In genomic region chr16:67530013-67530939, GRCh38 we compare ENCODE assay signal across 8 cellular contexts. TPM values are rescaled to one million over a fixed set of nuclear protein-coding genes. Genes with fewer than 3 reads are reported as not detected.
DNase-seq lines count a peak whose midpoint lies in the region; ATAC-seq and TF ChIP-seq lines count a peak whose summit lies in the region.

No MANE protein-coding gene starts in this region.

- peak overlapping the region; percentile 94 for H3K4me3 ChIP-seq in ACC112 (ENCODE audit: low read depth, low read length)
- peak overlapping the region; percentile 77 to 97 for H3K4me3 ChIP-seq in ascending aorta
- peak overlapping the region; percentile 74 for H3K4me3 ChIP-seq in right cardiac atrium (ENCODE audit: low read length)

- H3K27me3 ChIP-seq in ACC112 (ENCODE audit: insufficient read depth, low read length) (no peaks in the 10 kb centered on the region), ascending aorta (no peaks in the 10 kb centered on the region), right cardiac atrium (ENCODE audit: control insufficient read depth, insufficient read depth) (no peaks in the 10 kb centered on the region)

- H3K9me3 ChIP-seq in KOPT-K1 (ENCODE audit: insufficient read depth, low read length, poor library complexity, severe bottlenecking) (no peaks in the 10 kb centered on the region), ascending aorta (no peaks in the 10 kb centered on the region), right cardiac atrium (ENCODE audit: control insufficient read depth, low read length) (no peaks in the 10 kb centered on the region)

- H3K27ac ChIP-seq in ACC112 (ENCODE audit: low read depth, low read length) (peak overlapping the region; percentile 50), KOPT-K1 (ENCODE audit: low read depth, low read length, poor library complexity, severe bottlenecking) (peak overlapping the region; percentile 5), ascending aorta (peak overlapping the region; percentile 93 to 99), right cardiac atrium (ENCODE audit: low read length) (peak overlapping the region; percentile 87)

- WGBS in right cardiac atrium, result 4% methylated on average over 48 of the region's 48 CpGs

- H3K79me2 ChIP-seq in ACC112 (ENCODE audit: control insufficient read depth, insufficient read depth, low read length, unreplicated experiment), result peaks cover 47% of the 10 kb centered on the region

- TF ChIP-seq CTCF in ascending aorta (IDR thresholded peaks at IDR 0.05), result no peak

- ATAC-seq in right cardiac atrium, result peak; percentile 82 to 90

- DNase-seq in ascending aorta (ENCODE audit: low spot score in 2 of 2) (peak; percentile 69 to 94), right cardiac atrium (peak; percentile 89 to 95 (median 92)), posterior cingulate gyrus (peak in 9 of 10 donors; percentile 46 to 96 (median 72)), NCI-H2107 (lab: John Stamatoyannopoulos, UW) (no peak), activated gamma-delta T cell treated with Interleukin-2 at 50 U/mL for 16 hours (no peak)

- peaks cover 17% of the 10 kb centered on the region for H3K4me1 ChIP-seq in ACC112 (ENCODE audit: control insufficient read depth, insufficient read depth, low read length, unreplicated experiment)
- H3K4me1 ChIP-seq in ascending aorta, result peaks cover 7 to 9% of the 10 kb centered on the region in 2 donors
- H3K4me1 ChIP-seq in right cardiac atrium (ENCODE audit: control insufficient read depth, insufficient read depth, low read length), result peaks cover 11% of the 10 kb centered on the region

- TF ChIP-seq POLR2A in GM10847 (IDR thresholded peaks at IDR 0.05; ENCODE audit: extremely low read depth, insufficient read length), result peak; percentile 26

- H2AFZ ChIP-seq in ACC112 (ENCODE audit: low read length, unreplicated experiment), result no peak overlapping the region

- intact Hi-C loops in ascending aorta (cut with DNase I) (loop anchor here (1.0 kb wide), 3 partner anchors 9 to 130 kb away; partner anchors contain the start of genes ACD, CTCF and PARD6A), right cardiac atrium (cut with DNase I) (no loop called here), posterior cingulate gyrus (cut with DNase I) (no loop called here)

- no peaks in the 10 kb centered on the region for H3K36me3 ChIP-seq in ACC112 (ENCODE audit: insufficient read depth, low read length)
- no peaks in the 10 kb centered on the region for H3K36me3 ChIP-seq in KOPT-K1 (ENCODE audit: insufficient read depth, low read length)
- H3K36me3 ChIP-seq in ascending aorta, result no peaks in the 10 kb centered on the region

RNA-seq across cellular contexts. Expression of gene RIPOR1, which starts 1.6 kb away (rescaled TPM):
- total RNA-seq in ascending aorta (182 TPM), right cardiac atrium (10 to 100 TPM; 76.2 to 86.6 (median 83.7) TPM)
- 43.8 TPM for polyA plus RNA-seq in right cardiac atrium

RNA-seq across cellular contexts. Expression of gene CTCF, which starts 32.0 kb away (rescaled TPM):
- total RNA-seq in ascending aorta (38.6 TPM), right cardiac atrium (10 to 100 TPM; 24.2 to 30.5 (median 28.6) TPM)
- 17.5 TPM for polyA plus RNA-seq in right cardiac atrium

RNA-seq across cellular contexts. Expression of gene AGRP, which starts 46.9 kb away (rescaled TPM):
- total RNA-seq in ascending aorta (not detected), right cardiac atrium (not detected)
- polyA plus RNA-seq in right cardiac atrium, result not detected

RNA-seq across cellular contexts. Expression of gene ATP6V0D1, which starts 49.3 kb away (rescaled TPM):
- total RNA-seq in ascending aorta (64.3 TPM), right cardiac atrium (10 to 100 TPM; 64.1 to 79.4 (median 68.2) TPM)
- polyA plus RNA-seq in right cardiac atrium, result 44.6 TPM

Comparison
In these comparisons a context has a peak if more than half of its experiments do, and no peak if none do; other contexts are left out.
1. H3K27ac ChIP-seq: peak in every context shown above with its lines; median percentile 96 in ascending aorta; 87 in right cardiac atrium; 50 in ACC112; 5 in KOPT-K1.
2. DNase-seq: peak in ascending aorta (2 of 2), right cardiac atrium (3 of 3) and posterior cingulate gyrus (9 of 10); none in NCI-H2107 (single experiment) and activated gamma-delta T cell treated with Interleukin-2 at 50 U/mL for 16 hours (single experiment).
3. Peak in every context shown above with its lines, with median percentiles within 50 percentile points of each other: H3K4me3 ChIP-seq.